Comparison of ENCODE assay signal across 8 cellular contexts in the genomic region with DNA sequence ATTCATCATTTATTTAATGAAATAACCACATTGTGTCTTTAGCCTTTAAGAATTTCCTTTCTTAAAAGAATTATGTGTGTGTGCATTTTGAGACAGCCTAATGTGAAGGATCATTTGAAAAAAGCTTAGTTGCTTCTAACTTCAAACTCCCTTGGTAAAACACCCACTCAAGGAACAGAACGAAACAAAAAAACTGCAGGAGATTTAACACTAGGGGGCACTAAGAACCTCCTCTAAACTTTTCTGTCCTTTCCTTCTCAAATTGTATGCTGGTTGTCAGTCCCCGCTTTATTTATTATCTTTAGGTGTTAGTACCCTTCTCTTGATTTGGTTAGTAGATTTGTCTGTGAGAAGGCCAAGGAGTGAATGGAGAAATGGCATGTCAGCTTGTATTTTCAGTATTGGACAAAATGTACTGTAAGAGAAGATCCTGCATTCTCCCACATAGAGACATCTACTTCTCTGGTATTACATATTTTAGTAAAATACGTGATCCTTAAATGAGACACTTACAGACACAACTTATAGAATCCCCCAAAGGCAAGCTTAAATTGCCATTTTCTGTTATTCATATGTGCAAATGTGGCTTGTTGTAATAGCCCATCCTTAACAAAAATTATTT.
DNase-seq lines count a peak whose midpoint lies in the region; ATAC-seq and TF ChIP-seq lines count a peak whose summit lies in the region.

No MANE protein-coding gene starts in this region.

- WGBS in upper lobe of left lung, 2 donors = 33 to 42% methylated on average over 3 of the region's 3 CpGs

- H3K9me3 Mint-ChIP-seq in GM23338 (no peaks in the 10 kb centered on the region), glutamatergic neuron (ENCODE audit: unreplicated experiment) (no peaks in the 10 kb centered on the region)
- H3K9me3 Mint-ChIP-seq in activated T-helper 1 cell treated with anti-CD3 and anti-CD28 coated beads, Interleukin-12 subunit alpha, Interleukin-12 subunit beta, Interleukin-2, Interleukin-4 antibody, amounts not matched to agents 30 ng/mL and 10 ng/mL and 1 ng/mL, durations not matched to agents 14 hours and 24 hours and 36 hours = no peaks in the 10 kb centered on the region

- H3K4me3 Mint-ChIP-seq in GM23338 (no peak overlapping the region), glutamatergic neuron (ENCODE audit: unreplicated experiment) (no peak overlapping the region)
- no peak overlapping the region for H3K4me3 Mint-ChIP-seq in activated T-helper 1 cell treated with anti-CD3 and anti-CD28 coated beads, Interleukin-12 subunit alpha, Interleukin-12 subunit beta, Interleukin-2, Interleukin-4 antibody, amounts not matched to agents 30 ng/mL and 10 ng/mL and 1 ng/mL, durations not matched to agents 14 hours and 24 hours and 36 hours

- H4K20me1 ChIP-seq in GM23338 (replicated peaks; ENCODE audit: insufficient read depth) = no peaks in the 10 kb centered on the region
- no peaks in the 10 kb centered on the region for H4K20me1 ChIP-seq in MM.1S (ENCODE audit: insufficient read depth, low read length)

- no peaks in the 10 kb centered on the region for H3K27me3 ChIP-seq in GM23338 (ENCODE audit: insufficient read depth)
- H3K27me3 ChIP-seq in MM.1S (replicated peaks; ENCODE audit: insufficient read depth, low read length) = no peaks in the 10 kb centered on the region
- no peaks in the 10 kb centered on the region for H3K27me3 ChIP-seq in upper lobe of left lung

- no peaks in the 10 kb centered on the region for H3K9me3 ChIP-seq in MM.1S (replicated peaks; ENCODE audit: insufficient read depth, low read length)
- no peaks in the 10 kb centered on the region for H3K9me3 ChIP-seq in SK-N-MC (ENCODE audit: low read depth, low read length)
- H3K9me3 ChIP-seq in upper lobe of left lung = no peaks in the 10 kb centered on the region

- H3K9me2 ChIP-seq in GM23338 (ENCODE audit: insufficient read depth) = no peaks in the 10 kb centered on the region
- no peaks in the 10 kb centered on the region for H3K9me2 ChIP-seq in MM.1S (replicated peaks; ENCODE audit: insufficient read depth, low read length)

- H3K4me3 ChIP-seq in GM23338 (no peak overlapping the region), MM.1S (ENCODE audit: low read length) (no peak overlapping the region), SK-N-MC (peak overlapping the region; percentile 1; the same call in 1 of the 2 replicates), upper lobe of left lung (no peak overlapping the region)

- H3K36me3 ChIP-seq in GM23338 (ENCODE audit: insufficient read depth) (no peaks in the 10 kb centered on the region), MM.1S (replicated peaks; ENCODE audit: insufficient read depth, low read length) (no peaks in the 10 kb centered on the region), SK-N-MC (ENCODE audit: insufficient read depth, low read length) (no peaks in the 10 kb centered on the region), upper lobe of left lung (no peaks in the 10 kb centered on the region)

- H3K36me3 Mint-ChIP-seq in GM23338 (ENCODE audit: low read depth) (no peaks in the 10 kb centered on the region; the same call in 2 of the 3 replicates), glutamatergic neuron (ENCODE audit: unreplicated experiment) (no peaks in the 10 kb centered on the region)
- no peaks in the 10 kb centered on the region for H3K36me3 Mint-ChIP-seq in activated T-helper 1 cell treated with anti-CD3 and anti-CD28 coated beads, Interleukin-12 subunit alpha, Interleukin-12 subunit beta, Interleukin-2, Interleukin-4 antibody, amounts not matched to agents 30 ng/mL and 10 ng/mL and 1 ng/mL, durations not matched to agents 14 hours and 24 hours and 36 hours (ENCODE audit: low read depth)

- H3K4me2 ChIP-seq in GM23338 = no peak overlapping the region
- H3K4me2 ChIP-seq in MM.1S (ENCODE audit: low read depth, low read length) = no peak overlapping the region

- TF ChIP-seq EP300 in upper lobe of left lung (IDR thresholded peaks at IDR 0.05) = no peak

- CTCF ChIA-PET in GM10248 (lab: Yijun Ruan, JAX) = interaction anchor here (0.9 to 3.4 kb wide), 14 partner anchors 8 to 731 kb away, joined by 3 to 23 read pairs (median 3); no protein-coding TSS in a partner anchor

- H3K79me2 ChIP-seq in GM23338 (replicated peaks; ENCODE audit: insufficient read depth) (no peaks in the 10 kb centered on the region), MM.1S (ENCODE audit: low read length) (no peaks in the 10 kb centered on the region)

- no peak overlapping the region for H3K27ac ChIP-seq in GM23338 (ENCODE audit: low read depth)
- no peak overlapping the region for H3K27ac ChIP-seq in MM.1S (ENCODE audit: low read length)
- no peak overlapping the region for H3K27ac ChIP-seq in SK-N-MC
- no peak overlapping the region for H3K27ac ChIP-seq in upper lobe of left lung

- no peak for TF ChIP-seq POLR2A in upper lobe of left lung (IDR thresholded peaks at IDR 0.05)

- no peak overlapping the region for H2AFZ ChIP-seq in GM23338
- 0 out of 2 replicates have a peak overlapping the region, but pooled peaks have one; percentile 12 for H2AFZ ChIP-seq in MM.1S (ENCODE audit: low read length)

- H3K27ac Mint-ChIP-seq in GM23338 (peak overlapping the region; percentile 88), glutamatergic neuron (ENCODE audit: unreplicated experiment) (no peak overlapping the region)
- no peak overlapping the region for H3K27ac Mint-ChIP-seq in activated T-helper 1 cell treated with anti-CD3 and anti-CD28 coated beads, Interleukin-12 subunit alpha, Interleukin-12 subunit beta, Interleukin-2, Interleukin-4 antibody, amounts not matched to agents 30 ng/mL and 10 ng/mL and 1 ng/mL, durations not matched to agents 14 hours and 24 hours and 36 hours

- H3K27me3 Mint-ChIP-seq in GM23338 (ENCODE audit: insufficient read depth, low read depth, poor library complexity) (no peaks in the 10 kb centered on the region), glutamatergic neuron (ENCODE audit: unreplicated experiment) (no peaks in the 10 kb centered on the region)
- H3K27me3 Mint-ChIP-seq in activated T-helper 1 cell treated with anti-CD3 and anti-CD28 coated beads, Interleukin-12 subunit alpha, Interleukin-12 subunit beta, Interleukin-2, Interleukin-4 antibody, amounts not matched to agents 30 ng/mL and 10 ng/mL and 1 ng/mL, durations not matched to agents 14 hours and 24 hours and 36 hours (ENCODE audit: insufficient read depth) = no peaks in the 10 kb centered on the region

- peak; percentile 17 for DNase-seq in GM10248 (ENCODE audit: extremely low spot score)
- peak; percentile 84 for DNase-seq in GM23338 (ENCODE audit: low spot score)
- DNase-seq in MM.1S = peak; percentile 54
- peak; percentile 42 for DNase-seq in SK-N-MC (ENCODE audit: low read depth, low spot score)
- DNase-seq in glutamatergic neuron = no peak
- no peak for DNase-seq in upper lobe of left lung
- no peak for DNase-seq in activated T-helper 1 cell treated with anti-CD3 and anti-CD28 coated beads, Interleukin-12 subunit alpha, Interleukin-12 subunit beta, Interleukin-2, Interleukin-4 antibody, amounts not matched to agents 30 ng/mL and 10 ng/mL and 1 ng/mL, durations not matched to agents 14 hours and 24 hours and 36 hours (ENCODE audit: low spot score)
- DNase-seq in 8988T = no peak

- intact Hi-C loops in activated T-helper 1 cell treated with anti-CD3 and anti-CD28 coated beads, Interleukin-12 subunit alpha, Interleukin-12 subunit beta, Interleukin-2, Interleukin-4 antibody, amounts not matched to agents 30 ng/mL and 10 ng/mL and 1 ng/mL, durations not matched to agents 14 hours and 24 hours and 36 hours (cut with micrococcal nuclease) = no loop called here

- TF ChIP-seq CTCF in GM10248 (IDR thresholded peaks at IDR 0.05; ENCODE audit: control extremely low read depth, extremely low read depth, low read depth, missing control alignments) = peak; percentile 47
- TF ChIP-seq CTCF in GM23338 (conservative IDR thresholded peaks at IDR 0.05; ENCODE audit: low read depth in 2 of 2) = peak; percentile 66 to 91
- TF ChIP-seq CTCF in MM.1S (IDR thresholded peaks at IDR 0.05; ENCODE audit: low read length) = peak; percentile 71
- peak; percentile 74 for TF ChIP-seq CTCF in glutamatergic neuron (IDR thresholded peaks at IDR 0.05; ENCODE audit: partially characterized antibody, unreplicated experiment)
- TF ChIP-seq CTCF in upper lobe of left lung (IDR thresholded peaks at IDR 0.05) = peak in 5 of 6 experiments; percentile 10 to 49 (median 32)

- POLR2A ChIA-PET in GM10248 (lab: Yijun Ruan, JAX) = no interaction called here

- ATAC-seq in GM23338 (peak; percentile 78), upper lobe of left lung (ENCODE audit: low FRiP score in 2 of 2) (peak in 1 of 2 donors; percentile 57)

- H3K9ac ChIP-seq in MM.1S (ENCODE audit: low read length) = no peak overlapping the region
- H3K9ac ChIP-seq in SK-N-MC (ENCODE audit: insufficient read length) = no peak overlapping the region

- H3K4me1 Mint-ChIP-seq in GM23338 (peaks cover 6% of the 10 kb centered on the region; the same call in 2 of the 3 replicates), glutamatergic neuron (ENCODE audit: low read depth, unreplicated experiment) (no peaks in the 10 kb centered on the region)
- H3K4me1 Mint-ChIP-seq in activated T-helper 1 cell treated with anti-CD3 and anti-CD28 coated beads, Interleukin-12 subunit alpha, Interleukin-12 subunit beta, Interleukin-2, Interleukin-4 antibody, amounts not matched to agents 30 ng/mL and 10 ng/mL and 1 ng/mL, durations not matched to agents 14 hours and 24 hours and 36 hours (ENCODE audit: low read depth) = no peaks in the 10 kb centered on the region

- H3F3A ChIP-seq in GM23338 (replicated peaks; ENCODE audit: low read depth) (no peaks in the 10 kb centered on the region), MM.1S (ENCODE audit: insufficient read depth, low read length) (no peaks in the 10 kb centered on the region)

- H3K4me1 ChIP-seq in GM23338 (ENCODE audit: insufficient read depth) (0 out of 2 replicates have a peak, but pooled peaks cover 6% of the 10 kb centered on the region), MM.1S (ENCODE audit: low read length) (no peaks in the 10 kb centered on the region), upper lobe of left lung (no peaks in the 10 kb centered on the region)

TF ChIP-seq in GM23338, 12 proteins besides CTCF, POLR2A, EP300 and RAD21 (continues in another document):
- TF ChIP-seq STAT1 (IDR thresholded peaks at IDR 0.05; ENCODE audit: unreplicated experiment) (no peak), POLR2AphosphoS5 (IDR thresholded peaks at IDR 0.05; ENCODE audit: low read depth) (no peak), EZH2 (IDR thresholded peaks at IDR 0.05; ENCODE audit: low read depth, unreplicated experiment) (no peak)
- TF ChIP-seq, protein P1, sequence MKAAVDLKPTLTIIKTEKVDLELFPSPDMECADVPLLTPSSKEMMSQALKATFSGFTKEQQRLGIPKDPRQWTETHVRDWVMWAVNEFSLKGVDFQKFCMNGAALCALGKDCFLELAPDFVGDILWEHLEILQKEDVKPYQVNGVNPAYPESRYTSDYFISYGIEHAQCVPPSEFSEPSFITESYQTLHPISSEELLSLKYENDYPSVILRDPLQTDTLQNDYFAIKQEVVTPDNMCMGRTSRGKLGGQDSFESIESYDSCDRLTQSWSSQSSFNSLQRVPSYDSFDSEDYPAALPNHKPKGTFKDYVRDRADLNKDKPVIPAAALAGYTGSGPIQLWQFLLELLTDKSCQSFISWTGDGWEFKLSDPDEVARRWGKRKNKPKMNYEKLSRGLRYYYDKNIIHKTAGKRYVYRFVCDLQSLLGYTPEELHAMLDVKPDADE (IDR thresholded peaks at IDR 0.05) = no peak

Comparison
In these comparisons a context has a peak if more than half of its experiments do, and no peak if none do; other contexts are left out.
1. DNase-seq: peak in GM10248 (single experiment), GM23338 (single experiment), MM.1S (single experiment) and SK-N-MC (single experiment); none in glutamatergic neuron (single experiment), upper lobe of left lung (0 of 2), activated T-helper 1 cell treated with anti-CD3 and anti-CD28 coated beads, Interleukin-12 subunit alpha, Interleukin-12 subunit beta, Interleukin-2, Interleukin-4 antibody, amounts not matched to agents 30 ng/mL and 10 ng/mL and 1 ng/mL, durations not matched to agents 14 hours and 24 hours and 36 hours (single experiment) and 8988T (single experiment).
2. Peak in every context shown above with its lines, with median percentiles within 50 percentile points of each other: CTCF ChIP-seq.